Comparison of ENCODE assay signal across 8 cellular contexts in genomic region chr2:7118606-7119503, GRCh38.
DNase-seq lines count a peak whose midpoint lies in the region; ATAC-seq and TF ChIP-seq lines count a peak whose summit lies in the region.

No MANE protein-coding gene starts in this region.

- CTCF ChIA-PET in Panc1 (lab: Charles Lee) = no interaction called here

- no peaks in the 10 kb centered on the region for H3K27me3 ChIP-seq in GM23248 (replicated peaks; ENCODE audit: insufficient read depth)
- H3K27me3 ChIP-seq in Panc1 (ENCODE audit: control insufficient read depth, insufficient read depth, low read length) = no peaks in the 10 kb centered on the region
- H3K27me3 ChIP-seq in fibroblast of lung (ENCODE audit: control insufficient read depth, insufficient read depth, low read length) = no peaks in the 10 kb centered on the region

- no peaks in the 10 kb centered on the region for H3K9me2 ChIP-seq in GM23248 (ENCODE audit: insufficient read depth)

- H3K9me3 ChIP-seq in GM23248 (ENCODE audit: low read depth) (no peaks in the 10 kb centered on the region), Panc1 (ENCODE audit: control insufficient read depth, insufficient read depth, low read depth, low read length) (no peaks in the 10 kb centered on the region), fibroblast of lung (ENCODE audit: control insufficient read depth, insufficient read depth, low read depth, low read length) (no peaks in the 10 kb centered on the region)

- H3K4me3 ChIP-seq in GM23248 = no peak overlapping the region
- H3K4me3 ChIP-seq in Panc1 (ENCODE audit: low read depth in 2 of 2, low read length in 2 of 2) = no peak overlapping the region
- H3K4me3 ChIP-seq in fibroblast of lung (replicated peaks in 1 of 4; ENCODE audit: control extremely low read depth in 1 of 4, insufficient read depth in 1 of 4, low read depth in 3 of 4, low read length in 4 of 4) = no peak overlapping the region

- POLR2A ChIA-PET in Panc1 (lab: Charles Lee) = no interaction called here

- H3K4me2 ChIP-seq in GM23248 (ENCODE audit: unreplicated experiment) = no peak overlapping the region
- H3K4me2 ChIP-seq in fibroblast of lung (ENCODE audit: extremely low read depth, insufficient read depth, low read length) = no peak overlapping the region

- no peaks in the 10 kb centered on the region for H3K36me3 ChIP-seq in GM23248 (ENCODE audit: low read depth)
- H3K36me3 ChIP-seq in Panc1 (ENCODE audit: control insufficient read depth, insufficient read depth, low read length) = no peaks in the 10 kb centered on the region
- no peaks in the 10 kb centered on the region for H3K36me3 ChIP-seq in fibroblast of lung (ENCODE audit: control insufficient read depth, insufficient read depth, low read length)

- WGBS in GM23248 (ENCODE audit: low coverage in 1 of 2, low lambda C conversion rate in 2 of 2, missing lambda C conversion rate in 2 of 2), 2 experiments = 48 to 51% methylated on average over 9 of the region's 9 CpGs

- BruUV-seq in Panc1 (replicated peaks; lab: Mats Ljungman, UMichigan) = no TSS peak

- H3K79me2 ChIP-seq in GM23248 (ENCODE audit: insufficient read depth) = no peaks in the 10 kb centered on the region
- H3K79me2 ChIP-seq in fibroblast of lung (ENCODE audit: control insufficient read depth, insufficient read depth, low read length) = no peaks in the 10 kb centered on the region

- H4K20me1 ChIP-seq in GM23248 (ENCODE audit: insufficient read depth) (no peaks in the 10 kb centered on the region), fibroblast of lung (ENCODE audit: control insufficient read depth, extremely low read depth, insufficient read depth, low read length) (no peaks in the 10 kb centered on the region)

- H3K4me1 ChIP-seq in GM23248 (ENCODE audit: insufficient read depth) (no peaks in the 10 kb centered on the region), Panc1 (ENCODE audit: control insufficient read depth, insufficient read depth, low read length) (no peaks in the 10 kb centered on the region), fibroblast of lung (ENCODE audit: control insufficient read depth, extremely low read depth, insufficient read depth, low read length) (no peaks in the 10 kb centered on the region)

- no peak overlapping the region for H3K27ac ChIP-seq in GM23248
- no peak overlapping the region for H3K27ac ChIP-seq in Panc1 (ENCODE audit: low read length)
- no peak overlapping the region for H3K27ac ChIP-seq in fibroblast of lung (ENCODE audit: insufficient read depth, low read length)

- ATAC-seq in Panc1 = peak; percentile 69; the same call in 1 of the 2 replicates
- ATAC-seq in sciatic nerve = peak; percentile 74

- peak; percentile 67 for TF ChIP-seq CTCF in Panc1 (IDR thresholded peaks at IDR 0.05)
- TF ChIP-seq CTCF in fibroblast of lung (conservative IDR thresholded peaks at IDR 0.05 in 1 of 2, IDR thresholded peaks at IDR 0.05 in 1 of 2; ENCODE audit: low read depth in 1 of 2, low read length in 2 of 2) = peak; percentile 23 to 46
- TF ChIP-seq CTCF in GM10266 (IDR thresholded peaks at IDR 0.05; ENCODE audit: control insufficient read depth, insufficient read depth, low read depth, missing control alignments) = no peak

- no peak overlapping the region for H3K9ac ChIP-seq in GM23248
- H3K9ac ChIP-seq in fibroblast of lung (ENCODE audit: insufficient read depth, low read length) = no peak overlapping the region

- no peaks in the 10 kb centered on the region for H3F3A ChIP-seq in GM23248 (ENCODE audit: insufficient read depth)

- in situ Hi-C loops in GM23248 (cut with MboI) = loop anchor here (25.0 kb wide), 1 partner anchor 1568 kb away; the partner anchor contains the start of gene ID2
- in situ Hi-C loops in Panc1 (cut with HindIII; ENCODE audit: low pct_unique_long_range_greater_than_20kb, low sequenced_read_pairs) = no loop called here

- H2AFZ ChIP-seq in GM23248 (no peak overlapping the region), fibroblast of lung (ENCODE audit: low read length) (no peak overlapping the region)

- intact Hi-C loops in Panc1 (cut with micrococcal nuclease; ENCODE audit: unreplicated experiment) = loop anchor here (10.0 kb wide), 1 partner anchor 1566 kb away; the partner anchor contains the start of gene ID2
- intact Hi-C loops in sciatic nerve (cut with DNase I) = no loop called here

- DNase-seq in AG20443 (ENCODE audit: low spot score) = peak; percentile 79
- peak; percentile 73 for DNase-seq in GM23248
- no peak for DNase-seq in Panc1 (ENCODE audit: low read depth, low spot score)
- peak; percentile 25 to 26 for DNase-seq in fibroblast of lung (ENCODE audit: low read depth in 2 of 2)
- DNase-seq in sciatic nerve (ENCODE audit: low spot score) = no peak
- no peak for DNase-seq in GM10266 (ENCODE audit: extremely low spot score)
- DNase-seq in activated effector memory CD4-positive, alpha-beta T cell treated with anti-CD3 and anti-CD28 coated beads, Interleukin-2, amount 50 U/mL, for 16 hours = no peak
- DNase-seq in KG1 (lab: John Stamatoyannopoulos, UW) = no peak

Comparison
In these comparisons a context has a peak if more than half of its experiments do, and no peak if none do; other contexts are left out.
1. DNase-seq: peak in AG20443 (single experiment), GM23248 (single experiment) and fibroblast of lung (2 of 2); none in Panc1 (single experiment), sciatic nerve (single experiment), GM10266 (single experiment), activated effector memory CD4-positive, alpha-beta T cell treated with anti-CD3 and anti-CD28 coated beads, Interleukin-2, amount 50 U/mL, for 16 hours (single experiment) and KG1 (single experiment).